8 cellular contexts compared by ENCODE assay signal in genomic region chrX:57909595-57910286, GRCh38. TPM values are rescaled to one million over a fixed set of nuclear protein-coding genes. Genes with fewer than 3 reads are reported as not detected.
DNase-seq lines count a peak whose midpoint lies in the region; ATAC-seq and TF ChIP-seq lines count a peak whose summit lies in the region.
"Not testable (repeated sequence)": the region's sequence is repeated elsewhere in the genome, so short reads cannot be mapped to it uniquely, and the experiment has no call there.

No MANE protein-coding gene starts in this region.

- not testable (repeated sequence) for H4K20me1 ChIP-seq in IMR-90 (ENCODE audit: insufficient read depth, low read length)

- not testable (repeated sequence) for H3K9me1 ChIP-seq in IMR-90 (ENCODE audit: insufficient read depth, low read length)

- not testable (repeated sequence) for H2BK120ac ChIP-seq in IMR-90 (ENCODE audit: low read depth, low read length)

- not testable (repeated sequence) for H3K56ac ChIP-seq in IMR-90 (ENCODE audit: extremely low read depth, insufficient read depth, low read length)

- H3K9ac ChIP-seq in IMR-90 (ENCODE audit: low read depth, low read length): peak overlapping the region; percentile 81
- not testable (repeated sequence) for H3K9ac ChIP-seq in parathyroid adenoma

- H3K4me3 ChIP-seq in IMR-90 (ENCODE audit: insufficient read depth, low read depth, low read length): peak overlapping the region; percentile 71
- peak overlapping the region; percentile 31 for H3K4me3 ChIP-seq in parathyroid adenoma (ENCODE audit: low read depth, low read length)
- peak overlapping the region; percentile 38 to 47 for H3K4me3 ChIP-seq in vagina

- WGBS in IMR-90 (ENCODE audit: extremely low coverage in 2 of 2, insufficient read length in 1 of 2), 2 experiments: 44% methylated on average over 9 of the region's 72 CpGs; no CpG with 5 or more reads in 1 of the 2 experiments

- H2AK9ac ChIP-seq in IMR-90 (replicated peaks; ENCODE audit: low read depth, low read length, poor library complexity): not testable (repeated sequence)

- H3K79me1 ChIP-seq in IMR-90 (ENCODE audit: low read depth in 1 of 2, low read length in 2 of 2): not testable (repeated sequence)

- not testable (repeated sequence) for H4K91ac ChIP-seq in IMR-90 (ENCODE audit: insufficient read depth, low read depth, low read length)

- peaks cover 41% of the 10 kb centered on the region for H3K4me1 Mint-ChIP-seq in HFFc6 (ENCODE audit: low read depth)
- peaks cover 11% of the 10 kb centered on the region for H3K4me1 Mint-ChIP-seq in T-helper 17 cell

- in situ Hi-C loops in IMR-90 (cut with MboI; ENCODE audit: low sequenced_read_pairs): loop anchor here (10.0 to 25.0 kb wide), 3 partner anchors 325 to 1097 kb away; partner anchors contain the start of gene SPIN2A

- peak overlapping the region; percentile 89 for H3K4me2 ChIP-seq in IMR-90 (ENCODE audit: low read depth, low read length)
- H3K4me2 ChIP-seq in parathyroid adenoma (ENCODE audit: low read length): peak overlapping the region; percentile 61

- not testable (repeated sequence) for H2AK5ac ChIP-seq in IMR-90 (ENCODE audit: low read depth, low read length)

- peak overlapping the region; percentile 52; the same call in 1 of the 2 replicates for H3K18ac ChIP-seq in IMR-90 (ENCODE audit: low read depth, low read length)

- not testable (repeated sequence) for DNase-seq in HFFc6; IMR-90; vagina (ENCODE audit: extremely low spot score in 2 of 2)
- DNase-seq in T-helper 17 cell (peak in 2 of 3 donors; percentile 4 to 15), astrocyte of the hippocampus (ENCODE audit: low read depth, low spot score) (peak; percentile 36), Right ventricle myocardium superior (peak; percentile 55)

- not testable (repeated sequence) for H3K27me3 Mint-ChIP-seq in HFFc6 (ENCODE audit: insufficient read depth); T-helper 17 cell

- H3K4ac ChIP-seq in IMR-90 (ENCODE audit: low read depth, low read length): not testable (repeated sequence)

- TF ChIP-seq POLR2A in IMR-90 (IDR thresholded peaks at IDR 0.05; ENCODE audit: low read depth, low read length); vagina (IDR thresholded peaks at IDR 0.05): not testable (repeated sequence)

- H3K14ac ChIP-seq in IMR-90 (replicated peaks; ENCODE audit: low read depth, low read length): not testable (repeated sequence)

- not testable (repeated sequence) for BruUV-seq in IMR-90 (replicated peaks; lab: Mats Ljungman, UMichigan)

- dilution Hi-C loops in IMR-90 (cut with HindIII; ENCODE audit: low sequenced_read_pairs, unreplicated experiment): not testable (repeated sequence)

- H3K23ac ChIP-seq in IMR-90 (ENCODE audit: low read depth, low read length): not testable (repeated sequence)

- intact Hi-C loops in IMR-90 (cut with micrococcal nuclease): loop anchor here (5.0 kb wide), 1 partner anchor 312 kb away; no protein-coding TSS in a partner anchor
- intact Hi-C loops in Right ventricle myocardium superior (cut with DNase I): not testable (repeated sequence)
- intact Hi-C loops in vagina (cut with DNase I): loop anchor here (10.0 kb wide), 1 partner anchor 315 kb away; the partner anchor contains the start of gene ZXDB

- H2BK20ac ChIP-seq in IMR-90 (ENCODE audit: low read depth, low read length): not testable (repeated sequence)

- H3K9me3 Mint-ChIP-seq in HFFc6: not testable (repeated sequence)

- H3K36me3 Mint-ChIP-seq in HFFc6 (ENCODE audit: low read depth); T-helper 17 cell (ENCODE audit: low read depth): not testable (repeated sequence)

- H3K27ac ChIP-seq in IMR-90 (ENCODE audit: insufficient read depth, low read length) (peak overlapping the region; percentile 87), parathyroid adenoma (peak overlapping the region; percentile 87), vagina (peak overlapping the region; percentile 86)

- not testable (repeated sequence) for H3K79me2 ChIP-seq in parathyroid adenoma

- not testable (repeated sequence) for TF ChIP-seq RAD21 in IMR-90 (IDR thresholded peaks at IDR 0.05; ENCODE audit: low read length)

- not testable (repeated sequence) for H3K27ac Mint-ChIP-seq in HFFc6, T-helper 17 cell

- 0 out of 4 replicates have a peak overlapping the region, but pooled peaks have one; percentile 17 to 64 for H4K8ac ChIP-seq in IMR-90 (ENCODE audit: low read depth in 2 of 2, low read length in 2 of 2)

- H2AFZ ChIP-seq in IMR-90 (replicated peaks; ENCODE audit: low read length, poor library complexity): peak overlapping the region; percentile 81
- H2AFZ ChIP-seq in parathyroid adenoma: peak overlapping the region; percentile 76

- H3K4me1 ChIP-seq in IMR-90 (ENCODE audit: control insufficient read depth, insufficient read depth, low read length); parathyroid adenoma; vagina: not testable (repeated sequence)

- H4K5ac ChIP-seq in IMR-90 (ENCODE audit: low read depth, low read length): peak overlapping the region; percentile 74; the same call in 1 of the 2 replicates

- CTCF ChIA-PET in IMR-90 (lab: Yijun Ruan, JAX): not testable (repeated sequence)

- POLR2A ChIA-PET in IMR-90 (lab: Charles Lee; ENCODE audit: unreplicated experiment): not testable (repeated sequence)

- not testable (repeated sequence) for H2BK15ac ChIP-seq in IMR-90 (ENCODE audit: low read depth, low read length)

- H3K27me3 ChIP-seq in IMR-90 (ENCODE audit: control insufficient read depth, insufficient read depth, low read length); parathyroid adenoma (ENCODE audit: control insufficient read depth, insufficient read depth, low read length); vagina: not testable (repeated sequence)

- peak overlapping the region; percentile 59 for H3K4me3 Mint-ChIP-seq in HFFc6
- H3K4me3 Mint-ChIP-seq in T-helper 17 cell: peak overlapping the region; percentile 64

- not testable (repeated sequence) for TF ChIP-seq CTCF in HFFc6 (IDR thresholded peaks at IDR 0.05); IMR-90 (conservative IDR thresholded peaks at IDR 0.05; ENCODE audit: low read depth, low read length); parathyroid adenoma (IDR thresholded peaks at IDR 0.05); vagina (IDR thresholded peaks at IDR 0.05)

- H3K9me3 ChIP-seq in IMR-90 (ENCODE audit: control insufficient read depth, insufficient read depth, low read length); T-helper 17 cell (ENCODE audit: control insufficient read depth, low read length, poor library complexity, severe bottlenecking); parathyroid adenoma (ENCODE audit: control insufficient read depth, low read length); vagina: not testable (repeated sequence)

- H3K36me3 ChIP-seq in IMR-90 (ENCODE audit: control insufficient read depth, insufficient read depth, low read length); parathyroid adenoma (ENCODE audit: control insufficient read depth, insufficient read depth, low read length); vagina: not testable (repeated sequence)

- H2BK5ac ChIP-seq in IMR-90 (ENCODE audit: low read depth, low read length, poor library complexity, severe bottlenecking): peak overlapping the region; percentile 65

- peak; percentile 56 for ATAC-seq in GM18519 (IDR thresholded peaks at IDR 0.05; ENCODE audit: low FRiP score, unreplicated experiment)
- ATAC-seq in IMR-90 (ENCODE audit: low read depth): peak; percentile 72
- ATAC-seq in T-helper 17 cell: peak; percentile 76
- peak; percentile 93 for ATAC-seq in Right ventricle myocardium superior (ENCODE audit: poor library complexity)

RNA-seq across cellular contexts. Expression of gene ZXDA, which starts 0.5 kb away (rescaled TPM):
- 1 to 10 TPM; 2.3 to 3.5 (median 3.2) TPM for total RNA-seq in HFFc6 (2021; fragmentation: NEBNext Ultra II Directional; extraction: Animal tissue kit (Norgen Biotek cat#: 25700))
- total RNA-seq in IMR-90 (2012; rRNA removed): 3.4 and 3.6 TPM in 2 replicates
- 0.99 and 1.0 TPM in 2 replicates for polyA plus RNA-seq in IMR-90 (2012; rRNA removed)
- 1.0 TPM in 2 replicates for polyA plus RNA-seq in IMR-90 (2012; cell fraction: cytosol; rRNA removed)
- polyA plus RNA-seq in IMR-90 (2012; cell fraction: nucleus; rRNA removed; ENCODE audit: low replicate concordance): 0.78 TPM in 2 replicates
- total RNA-seq in T-helper 17 cell: 10 to 100 TPM; 16.9 to 19.2 TPM
- total RNA-seq in Right ventricle myocardium superior: 3.6 TPM
- total RNA-seq in vagina: 5.6 TPM
